In genomic region chr11:71499546-71499945, GRCh38 we compare ENCODE assay signal across 1 cellular context.
TF ChIP-seq lines count a peak whose summit lies in the region.

No MANE protein-coding gene starts in this region.

TF ChIP-seq in SK-N-SH, 30 proteins besides CTCF, POLR2A, EP300 and RAD21 (continued from another document):
- TF ChIP-seq ZBTB33 (IDR thresholded peaks at IDR 0.05; ENCODE audit: borderline replicate concordance, low read depth): no peak
- TF ChIP-seq RFX5 (IDR thresholded peaks at IDR 0.05; ENCODE audit: low read length): no peak
- no peak for TF ChIP-seq USF2 (IDR thresholded peaks at IDR 0.05; ENCODE audit: borderline replicate concordance, low read depth, low read length)
- no peak for TF ChIP-seq TCF12 (IDR thresholded peaks at IDR 0.05)
- TF ChIP-seq FOXM1 (IDR thresholded peaks at IDR 0.05; ENCODE audit: low read depth): no peak
- no peak for TF ChIP-seq YY1 (IDR thresholded peaks at IDR 0.05; ENCODE audit: low read depth)
- TF ChIP-seq, protein P1, sequence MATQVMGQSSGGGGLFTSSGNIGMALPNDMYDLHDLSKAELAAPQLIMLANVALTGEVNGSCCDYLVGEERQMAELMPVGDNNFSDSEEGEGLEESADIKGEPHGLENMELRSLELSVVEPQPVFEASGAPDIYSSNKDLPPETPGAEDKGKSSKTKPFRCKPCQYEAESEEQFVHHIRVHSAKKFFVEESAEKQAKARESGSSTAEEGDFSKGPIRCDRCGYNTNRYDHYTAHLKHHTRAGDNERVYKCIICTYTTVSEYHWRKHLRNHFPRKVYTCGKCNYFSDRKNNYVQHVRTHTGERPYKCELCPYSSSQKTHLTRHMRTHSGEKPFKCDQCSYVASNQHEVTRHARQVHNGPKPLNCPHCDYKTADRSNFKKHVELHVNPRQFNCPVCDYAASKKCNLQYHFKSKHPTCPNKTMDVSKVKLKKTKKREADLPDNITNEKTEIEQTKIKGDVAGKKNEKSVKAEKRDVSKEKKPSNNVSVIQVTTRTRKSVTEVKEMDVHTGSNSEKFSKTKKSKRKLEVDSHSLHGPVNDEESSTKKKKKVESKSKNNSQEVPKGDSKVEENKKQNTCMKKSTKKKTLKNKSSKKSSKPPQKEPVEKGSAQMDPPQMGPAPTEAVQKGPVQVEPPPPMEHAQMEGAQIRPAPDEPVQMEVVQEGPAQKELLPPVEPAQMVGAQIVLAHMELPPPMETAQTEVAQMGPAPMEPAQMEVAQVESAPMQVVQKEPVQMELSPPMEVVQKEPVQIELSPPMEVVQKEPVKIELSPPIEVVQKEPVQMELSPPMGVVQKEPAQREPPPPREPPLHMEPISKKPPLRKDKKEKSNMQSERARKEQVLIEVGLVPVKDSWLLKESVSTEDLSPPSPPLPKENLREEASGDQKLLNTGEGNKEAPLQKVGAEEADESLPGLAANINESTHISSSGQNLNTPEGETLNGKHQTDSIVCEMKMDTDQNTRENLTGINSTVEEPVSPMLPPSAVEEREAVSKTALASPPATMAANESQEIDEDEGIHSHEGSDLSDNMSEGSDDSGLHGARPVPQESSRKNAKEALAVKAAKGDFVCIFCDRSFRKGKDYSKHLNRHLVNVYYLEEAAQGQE (IDR thresholded peaks at IDR 0.05; ENCODE audit: low read depth, low read length): no peak
